9 cellular contexts compared by ENCODE assay signal in genomic region chr1:15246960-15247614, GRCh38. TPM values are rescaled to one million over a fixed set of nuclear protein-coding genes. Genes with fewer than 3 reads are reported as not detected.
DNase-seq lines count a peak whose midpoint lies in the region; ATAC-seq, FAIRE-seq and TF ChIP-seq lines count a peak whose summit lies in the region.
"Had no signal": no experiment of that assay in that cellular context is flagged by ENCODE, and none has a peak within 500 bp of the region (broad histone marks: within the 10 kb centered on the region; RNA-seq: fewer than 3 reads in every experiment).

TSS of gene FHAD1 (plus strand) at chr1:15247223. CDS start at chr1:15251785, 4,562 bp downstream.

- H3K4me1 ChIP-seq in A549 (no peaks in the 10 kb centered on the region), esophagus squamous epithelium (peaks cover 15 to 29% (median 23%) of the 10 kb centered on the region in 3 donors), suprapubic skin (peaks cover 16% of the 10 kb centered on the region)
- H3K4me1 ChIP-seq in naive thymus-derived CD4-positive, alpha-beta T cell (ENCODE audit: control insufficient read depth in 2 of 2, insufficient read depth in 2 of 2, low read length in 2 of 2) = peaks cover 12 to 28% of the 10 kb centered on the region in 2 donors

- WGBS in A549 (ENCODE audit: missing lambda C conversion rate) = 33% methylated on average over 10 of the region's 55 CpGs
- WGBS in esophagus squamous epithelium, 2 donors = 84 to 86% methylated on average over 3 of the region's 55 CpGs
- WGBS in suprapubic skin = 34% methylated on average over 7 of the region's 55 CpGs

- peak; percentile 59 to 78 for DNase-seq in A549 (ENCODE audit: low read depth in 1 of 2, low spot score in 1 of 2)
- peak; percentile 41 for DNase-seq in NCI-H226
- DNase-seq in activated T-cell treated with anti-CD3 and anti-CD28 coated beads, Interleukin-2, amount 50 U/mL, for 1 hour = peak; percentile 53
- no peak for DNase-seq in esophagus squamous epithelium (lab: John Stamatoyannopoulos, UW)
- DNase-seq in naive thymus-derived CD4-positive, alpha-beta T cell = peak in 1 of 9 donors; percentile 52
- no peak for DNase-seq in suprapubic skin (ENCODE audit: low spot score in 2 of 2)
- DNase-seq: DND-41 had no signal

- H3K9me3 ChIP-seq in A549 (no peaks in the 10 kb centered on the region), esophagus squamous epithelium (no peaks in the 10 kb centered on the region), suprapubic skin (no peaks in the 10 kb centered on the region)
- H3K9me3 ChIP-seq in naive thymus-derived CD4-positive, alpha-beta T cell (ENCODE audit: control insufficient read depth in 2 of 3, low read length in 3 of 3) = no peaks in the 10 kb centered on the region

- no peak for TF ChIP-seq POLR2A in A549 (IDR thresholded peaks at IDR 0.05; ENCODE audit: low read length)
- TF ChIP-seq POLR2A in esophagus squamous epithelium (IDR thresholded peaks at IDR 0.05) = no peak
- no peak for TF ChIP-seq POLR2A in suprapubic skin (IDR thresholded peaks at IDR 0.05)

- ATAC-seq in A549 = peak; percentile 88 to 92
- ATAC-seq in GM21528 (IDR thresholded peaks at IDR 0.05; ENCODE audit: low FRiP score, unreplicated experiment) = peak; percentile 56
- ATAC-seq in naive thymus-derived CD4-positive, alpha-beta T cell = peak; percentile 64
- ATAC-seq in GM19452 (IDR thresholded peaks at IDR 0.05; ENCODE audit: unreplicated experiment) = no peak

- H3K36me3 ChIP-seq in esophagus squamous epithelium = no peaks in the 10 kb centered on the region
- H3K36me3 ChIP-seq in naive thymus-derived CD4-positive, alpha-beta T cell (ENCODE audit: control insufficient read depth in 2 of 3, insufficient read depth in 3 of 3, low read length in 3 of 3) = no peaks in the 10 kb centered on the region
- H3K36me3 ChIP-seq in suprapubic skin = no peaks in the 10 kb centered on the region

- TF ChIP-seq CTCF in A549 (IDR thresholded peaks at IDR 0.05) = no peak
- no peak for TF ChIP-seq CTCF in esophagus squamous epithelium (IDR thresholded peaks at IDR 0.05)
- TF ChIP-seq CTCF in suprapubic skin (IDR thresholded peaks at IDR 0.05) = no peak

- TF ChIP-seq EP300 in A549 (IDR thresholded peaks at IDR 0.05) = no peak
- no peak for TF ChIP-seq EP300 in suprapubic skin (IDR thresholded peaks at IDR 0.05)

- peaks cover 39 to 78% (median 46%) of the 10 kb centered on the region in 5 donors for H3K27me3 Mint-ChIP-seq in naive thymus-derived CD4-positive, alpha-beta T cell

- peaks cover 0 to 23% (median 0%) of the 10 kb centered on the region in 4 donors for H3K27me3 ChIP-seq in esophagus squamous epithelium
- peaks cover 0 to 3% of the 10 kb centered on the region in 2 donors for H3K27me3 ChIP-seq in naive thymus-derived CD4-positive, alpha-beta T cell (ENCODE audit: control insufficient read depth in 2 of 2, insufficient read depth in 2 of 2, low read length in 2 of 2)
- peaks cover 30% of the 10 kb centered on the region for H3K27me3 ChIP-seq in suprapubic skin

- H3K4me3 ChIP-seq in A549 = peak within 1 kb of the TSS; percentile 63
- peak within 1 kb of the TSS; percentile 31 to 72 (median 47) for H3K4me3 ChIP-seq in esophagus squamous epithelium
- H3K4me3 ChIP-seq in naive thymus-derived CD4-positive, alpha-beta T cell (ENCODE audit: low read length) = no peak within 1 kb of the TSS
- H3K4me3 ChIP-seq in suprapubic skin = peak within 1 kb of the TSS; percentile 52

- FAIRE-seq in A549 (lab: Jason Lieb, UNC) = no peak

- peaks cover 0 to 14% (median 4%) of the 10 kb centered on the region in 11 donors for H3K9me3 Mint-ChIP-seq in naive thymus-derived CD4-positive, alpha-beta T cell

- H3K4me3 Mint-ChIP-seq in naive thymus-derived CD4-positive, alpha-beta T cell = peak within 1 kb of the TSS in 9 of 10 donors; percentile 45 to 80 (median 72)

- peak within 1 kb of the TSS in 6 of 9 donors; percentile 3 to 80 (median 52) for H3K27ac Mint-ChIP-seq in naive thymus-derived CD4-positive, alpha-beta T cell

- POLR2A ChIA-PET in A549 (lab: Yijun Ruan, JAX) = no interaction called here
- POLR2A ChIA-PET in naive thymus-derived CD4-positive, alpha-beta T cell (lab: Charles Lee) = no interaction called here

- peaks cover 0 to 19% (median 0%) of the 10 kb centered on the region in 5 donors for H3K36me3 Mint-ChIP-seq in naive thymus-derived CD4-positive, alpha-beta T cell

- peak within 1 kb of the TSS; percentile 93 for H3K4me2 ChIP-seq in A549

- TF ChIP-seq RAD21 in A549 (conservative IDR thresholded peaks at IDR 0.05 in 1 of 2, IDR thresholded peaks at IDR 0.05 in 1 of 2) = no peak

- H3K4me1 Mint-ChIP-seq in naive thymus-derived CD4-positive, alpha-beta T cell = peaks cover 13 to 46% (median 31%) of the 10 kb centered on the region in 7 donors

- H3K27ac ChIP-seq in A549 = peak within 1 kb of the TSS; percentile 75 to 86
- H3K27ac ChIP-seq in esophagus squamous epithelium = peak within 1 kb of the TSS in 2 of 4 donors; percentile 25 to 33
- no peak within 1 kb of the TSS for H3K27ac ChIP-seq in naive thymus-derived CD4-positive, alpha-beta T cell (ENCODE audit: low read depth, low read length)
- no peak within 1 kb of the TSS for H3K27ac ChIP-seq in suprapubic skin

- intact Hi-C loops in esophagus squamous epithelium (cut with DNase I) = no loop called here
- intact Hi-C loops in naive thymus-derived CD4-positive, alpha-beta T cell (cut with micrococcal nuclease) = loop anchor here in 1 of 2 donors (5.0 kb wide), 1 partner anchor 280 kb away; the partner anchor contains the start of gene DNAJC16

- CTCF ChIA-PET in A549 (lab: Yijun Ruan, JAX) = interaction anchor here (0.6 to 2.8 kb wide), 4 partner anchors 25 to 779 kb away, joined by 3 to 11 read pairs (median 7); no protein-coding TSS in a partner anchor
- CTCF ChIA-PET in naive thymus-derived CD4-positive, alpha-beta T cell (lab: Charles Lee) = no interaction called here

TF ChIP-seq in A549, 52 proteins besides CTCF, POLR2A, EP300 and RAD21 (continues in another document):
- TF ChIP-seq HOXB5 (CRISPR knock-in tag; IDR thresholded peaks at IDR 0.05) (no peak), MYC (IDR thresholded peaks at IDR 0.05; ENCODE audit: borderline replicate concordance, low read length) (no peak), USF2 (IDR thresholded peaks at IDR 0.05) (no peak), EHF (CRISPR knock-in tag; IDR thresholded peaks at IDR 0.05) (no peak), JUN (IDR thresholded peaks at IDR 0.05) (no peak), REST (IDR thresholded peaks at IDR 0.05) (no peak), CBX2 (IDR thresholded peaks at IDR 0.05; ENCODE audit: borderline replicate concordance, low read depth) (no peak), PBX3 (IDR thresholded peaks at IDR 0.05) (no peak), JUNB (IDR thresholded peaks at IDR 0.05) (no peak), PHF8 (IDR thresholded peaks at IDR 0.05; ENCODE audit: borderline replicate concordance, low read depth) (peak; percentile 32; the same call in 1 of the 2 replicates), TFCP2L1 (CRISPR knock-in tag; IDR thresholded peaks at IDR 0.05) (no peak)

RNA-seq across cellular contexts. Expression of gene FHAD1, which starts in this region (rescaled TPM):
- polyA plus RNA-seq in A549 (2011; rRNA removed) (0.28 and 0.31 TPM in 2 replicates), A549 (2017; fragmentation: RNase III; extraction: RNeasy Plus Mini Kit Qiagen cat#74134 plus additional on column Dnase treatment) (0.32 to 0.45 TPM (median 0.37 TPM) in 3 replicates)
- polyA plus RNA-seq in A549 (2012; cell fraction: cytosol; rRNA removed) = 0.30 TPM in 2 replicates
- 0.30 and 0.49 TPM in 2 replicates for polyA plus RNA-seq in A549 (2012; cell fraction: nucleus; rRNA removed)
- polyA minus RNA-seq in A549 (2011; rRNA and poly(A)+ RNA removed) = 0.41 and 0.68 TPM in 2 replicates
- total RNA-seq in esophagus squamous epithelium (under 1 TPM in 1 of 4 donors, not detected in 3; 0.57 TPM), suprapubic skin (1 to 10 TPM in 1 of 4 donors, not detected in 3; 1.6 TPM)
- 1 to 10 TPM in 1 of 5 experiments, under 1 TPM in 1, not detected in 3; 0.19 to 1.1 TPM for total RNA-seq in naive thymus-derived CD4-positive, alpha-beta T cell
- not detected for polyA plus RNA-seq in naive thymus-derived CD4-positive, alpha-beta T cell

Comparison
In these comparisons a context has a peak if more than half of its experiments do, and no peak if none do; other contexts are left out.
1. Peak in DNase-seq, ATAC-seq, H3K4me3 ChIP-seq, H3K27ac ChIP-seq and H3K4me2 ChIP-seq in A549; RNA of the gene not detected or under 1 TPM.
2. DNase-seq: peak in NCI-H226 (single experiment) and activated T-cell treated with anti-CD3 and anti-CD28 coated beads, Interleukin-2, amount 50 U/mL, for 1 hour (single experiment); none in esophagus squamous epithelium (single experiment) and suprapubic skin (0 of 2).